In the genomic region with DNA sequence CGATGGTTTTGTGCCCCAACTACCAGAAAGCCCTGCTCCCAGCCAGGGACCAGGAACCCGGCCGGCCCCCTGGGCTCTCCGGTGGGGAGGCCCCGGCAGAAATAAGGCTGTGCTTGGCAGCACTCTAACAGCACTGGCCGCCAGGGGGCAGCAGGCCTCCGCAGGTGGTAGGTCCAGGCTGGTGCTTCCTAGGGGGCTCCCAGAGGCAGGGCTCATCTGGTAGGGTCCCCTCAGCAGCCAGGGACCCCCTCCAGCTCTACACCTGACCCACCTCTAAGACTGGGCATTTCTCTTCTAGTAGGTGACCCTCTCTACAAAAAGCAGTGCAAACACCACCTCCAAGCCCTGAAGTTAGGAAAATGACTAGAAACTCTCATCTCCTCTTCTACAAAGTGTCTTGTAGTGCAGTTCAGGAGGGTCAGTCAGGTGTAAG, we compare ENCODE assay signal across 8 cellular contexts.
A peak's percentile ranks its signal among the peaks of the same experiment; 100 is the strongest.
DNase-seq lines count a peak whose midpoint lies in the region; ATAC-seq and TF ChIP-seq lines count a peak whose summit lies in the region.

No MANE protein-coding gene starts in this region.

- peak; percentile 79 for TF ChIP-seq CTCF in mucosa of descending colon (IDR thresholded peaks at IDR 0.05)

- no peaks in the 10 kb centered on the region for H3K9me3 ChIP-seq in mucosa of descending colon

- H3K4me1 ChIP-seq in mucosa of descending colon (ENCODE audit: low read depth): no peaks in the 10 kb centered on the region

- no peak overlapping the region for H3K4me3 ChIP-seq in mucosa of descending colon

- no peaks in the 10 kb centered on the region for H3K36me3 ChIP-seq in mucosa of descending colon (ENCODE audit: low read depth)

- ATAC-seq in GM18519 (IDR thresholded peaks at IDR 0.05; ENCODE audit: low FRiP score, unreplicated experiment) (peak; percentile 55), HG03066 (IDR thresholded peaks at IDR 0.05; ENCODE audit: low read depth, unreplicated experiment) (peak; percentile 84), mucosa of descending colon (peak; percentile 85)

- intact Hi-C loops in mucosa of descending colon (cut with DNase I, micrococcal nuclease): loop anchor here (5.0 kb wide), 1 partner anchor 193 kb away; no protein-coding TSS in a partner anchor

- DNase-seq in AG08395 (ENCODE audit: low spot score) (peak; percentile 78), NCI-H345 treated with DMSO at 0.1 percent for 48 hours (lab: John Stamatoyannopoulos, UW; ENCODE audit: unreplicated experiment) (peak; percentile 65), mucosa of descending colon (peak; percentile 86 to 93 (median 87))
- DNase-seq in activated CD8-positive, alpha-beta memory T cell treated with anti-CD3 and anti-CD28 coated beads for 1 hour (ENCODE audit: extremely low read depth in 1 of 2, low read depth in 1 of 2): peak; percentile 60 to 75
- DNase-seq in effector CD4-positive, alpha-beta T cell: peak; percentile 81
- DNase-seq in stimulated activated CD8-positive, alpha-beta memory T cell treated with anti-CD3 and anti-CD28 coated beads, Interleukin-4, amount 100 ng/mL, for 24 hours (ENCODE audit: low read depth): peak; percentile 78
